In genomic region chr20:23152308-23152892, GRCh38 we compare ENCODE assay signal across 1 cellular context.
A peak's percentile ranks its signal among the peaks of the same experiment; 100 is the strongest.
TF ChIP-seq lines count a peak whose summit lies in the region.

No MANE protein-coding gene starts in this region.

TF ChIP-seq in K562, 482 proteins besides CTCF, POLR2A, EP300 and RAD21 (continued from another document and continues in another):
- TF ChIP-seq MNT (conservative IDR thresholded peaks at IDR 0.05) (peak; percentile 28 to 42; a peak in 2 of 4 replicates), POLR3A (IDR thresholded peaks at IDR 0.05; ENCODE audit: borderline replicate concordance, extremely low read depth, insufficient read depth, insufficient read length) (no peak), MAZ (CRISPR knock-in tag; conservative IDR thresholded peaks at IDR 0.05 in 1 of 2, IDR thresholded peaks at IDR 0.05 in 1 of 2) (peak in 1 of 2 experiments; percentile 28; a peak in 1 of 4 replicates), KLF13 (tag; IDR thresholded peaks at IDR 0.05; ENCODE audit: borderline replicate concordance, low read depth) (no peak; the same call in none of the 2 replicates), TFE3 (CRISPR knock-in tag; IDR thresholded peaks at IDR 0.05) (no peak), GATA2 (CRISPR knock-in tag; IDR thresholded peaks at IDR 0.05) (peak; percentile 45; the same call in 1 of the 2 replicates), CHAMP1 (IDR thresholded peaks at IDR 0.05) (no peak), CHD7 (IDR thresholded peaks at IDR 0.05; ENCODE audit: low read depth, low read length) (no peak), POU5F1 (IDR thresholded peaks at IDR 0.05; ENCODE audit: borderline replicate concordance, low read depth, low read length, partially characterized antibody) (no peak), ZNF280B (CRISPR knock-in tag; IDR thresholded peaks at IDR 0.05) (no peak), ZNF431 (CRISPR knock-in tag; IDR thresholded peaks at IDR 0.05) (no peak), L3MBTL2 (IDR thresholded peaks at IDR 0.05) (peak; percentile 84), IFI16 (CRISPR knock-in tag; IDR thresholded peaks at IDR 0.05) (no peak), HNRNPLL (IDR thresholded peaks at IDR 0.05; ENCODE audit: low read depth, low read length, poor library complexity, severe bottlenecking) (no peak), CCNT2 (IDR thresholded peaks at IDR 0.05; ENCODE audit: borderline replicate concordance, extremely low read depth, insufficient read length, low read depth, low read length) (peak; percentile 59), ZNF324 (CRISPR knock-in tag; IDR thresholded peaks at IDR 0.05) (no peak), TCFL5 (CRISPR knock-in tag; conservative IDR thresholded peaks at IDR 0.05) (no peak), ZBTB8A (IDR thresholded peaks at IDR 0.05; ENCODE audit: partially characterized antibody) (no peak), ZNF174 (CRISPR knock-in tag; IDR thresholded peaks at IDR 0.05) (no peak), CEBPZ (IDR thresholded peaks at IDR 0.05; ENCODE audit: borderline replicate concordance, low read depth, low read length) (no peak), ELF4 (CRISPR knock-in tag; IDR thresholded peaks at IDR 0.05) (peak; percentile 60; the same call in 1 of the 2 replicates), SMC3 (conservative IDR thresholded peaks at IDR 0.05; ENCODE audit: insufficient read depth, low read depth, low read length) (no peak), SMARCC2 (IDR thresholded peaks at IDR 0.05; ENCODE audit: low read depth) (no peak), PRMT5 (CRISPR knock-in tag; IDR thresholded peaks at IDR 0.05) (no peak), BCL6 (CRISPR knock-in tag; IDR thresholded peaks at IDR 0.05) (no peak), SMARCA5 (IDR thresholded peaks at IDR 0.05) (no peak), ERF (CRISPR knock-in tag; IDR thresholded peaks at IDR 0.05) (no peak), HNRNPL (IDR thresholded peaks at IDR 0.05; ENCODE audit: low read depth, low read length) (0 out of 2 replicates have a peak, but pooled peaks have one; percentile 33), HCFC1 (IDR thresholded peaks at IDR 0.05; ENCODE audit: low read depth, low read length) (no peak), BRF1 (IDR thresholded peaks at IDR 0.05; ENCODE audit: borderline replicate concordance, extremely low read depth, insufficient read length) (no peak), SAFB2 (IDR thresholded peaks at IDR 0.05; ENCODE audit: borderline replicate concordance, low read depth, low read length, severe bottlenecking) (no peak), DMBX1 (CRISPR knock-in tag; IDR thresholded peaks at IDR 0.05; ENCODE audit: borderline replicate concordance) (peak; percentile 92; the same call in 1 of the 2 replicates)
